ENCODE assay signal across 16 cellular contexts in genomic region chr4:162061214-162061613, GRCh38.
DNase-seq lines count a peak whose midpoint lies in the region; ATAC-seq and TF ChIP-seq lines count a peak whose summit lies in the region.
"Had no signal": no experiment of that assay in that cellular context is flagged by ENCODE, and none has a peak within 500 bp of the region (broad histone marks: within the 10 kb centered on the region; RNA-seq: fewer than 3 reads in every experiment).

No MANE protein-coding gene starts in this region.

- no peak for TF ChIP-seq CTCF in osteoblast (IDR thresholded peaks at IDR 0.05; ENCODE audit: extremely low read depth, low read depth, low read length)

- peak overlapping the region; percentile 77 for H3K27ac ChIP-seq in HUES64 (ENCODE audit: low read depth, low read length)
- H3K27ac ChIP-seq in osteoblast (ENCODE audit: low read depth, low read length), result no peak overlapping the region
- H3K27ac ChIP-seq: esophagus squamous epithelium, skin epidermis had no signal

- no peaks in the 10 kb centered on the region for H3K79me2 ChIP-seq in osteoblast (ENCODE audit: insufficient read depth, low read length)

- H3K4me3 ChIP-seq in HUES64 (ENCODE audit: low read length), result no peak overlapping the region
- no peak overlapping the region for H3K4me3 ChIP-seq in osteoblast (ENCODE audit: insufficient read depth, low read length)
- H3K4me3 ChIP-seq: esophagus squamous epithelium, HAP-1, skin epidermis had no signal

- H2AFZ ChIP-seq in osteoblast (ENCODE audit: low read length), result no peak overlapping the region

- no peaks in the 10 kb centered on the region for H3K27me3 ChIP-seq in HUES64 (ENCODE audit: insufficient read depth, low read length)
- no peaks in the 10 kb centered on the region for H3K27me3 ChIP-seq in osteoblast (ENCODE audit: insufficient read depth, low read length)
- H3K27me3 ChIP-seq: esophagus squamous epithelium had no signal

- H3K4me2 ChIP-seq in osteoblast (ENCODE audit: insufficient read depth, low read length), result no peak overlapping the region

- no peak overlapping the region for H3K9ac ChIP-seq in HUES64 (ENCODE audit: low read depth, low read length)

- DNase-seq in Daoy (ENCODE audit: low read depth), result peak; percentile 1
- DNase-seq in cerebellum (ENCODE audit: low spot score), result peak; percentile 27
- DNase-seq in kidney tubule cell (ENCODE audit: low spot score), result peak; percentile 46
- DNase-seq in osteoblast (ENCODE audit: insufficient read length, low spot score, missing footprints), result no peak
- no peak for DNase-seq in OCI-M2 (lab: John Stamatoyannopoulos, UW; ENCODE audit: unreplicated experiment)
- DNase-seq: activated CD8-positive, alpha-beta memory T cell treated with anti-CD3 and anti-CD28 coated beads for 24 hours; esophagus squamous epithelium; immature natural killer cell; NCI-H1048; NCI-H226; Right ventricle myocardium superior had no signal

- WGBS in HUES64, result 54% methylated on average over 2 of the region's 2 CpGs

- ATAC-seq in GM21390 (IDR thresholded peaks at IDR 0.05; ENCODE audit: unreplicated experiment) (no peak), HG03354 (IDR thresholded peaks at IDR 0.05; ENCODE audit: poor library complexity, severe bottlenecking, unreplicated experiment) (no peak)

- H3K36me3 ChIP-seq in HUES64 (ENCODE audit: insufficient read depth, low read length) (no peaks in the 10 kb centered on the region), osteoblast (ENCODE audit: insufficient read depth, low read length) (no peaks in the 10 kb centered on the region)
- H3K36me3 ChIP-seq: esophagus squamous epithelium, HAP-1 had no signal

- H3K4me1 ChIP-seq in HUES64 (ENCODE audit: insufficient read depth, low read length) (peaks cover 31% of the 10 kb centered on the region), osteoblast (ENCODE audit: insufficient read depth, low read length) (no peaks in the 10 kb centered on the region)
- H3K4me1 ChIP-seq: esophagus squamous epithelium, HAP-1 had no signal

- no peaks in the 10 kb centered on the region for H3K9me3 ChIP-seq in HUES64 (ENCODE audit: insufficient read depth, low read depth, low read length)
- peaks cover 2% of the 10 kb centered on the region for H3K9me3 ChIP-seq in osteoblast (ENCODE audit: low read depth, low read length)
- H3K9me3 ChIP-seq: esophagus squamous epithelium, HAP-1 had no signal

- no peaks in the 10 kb centered on the region for H4K20me1 ChIP-seq in osteoblast (ENCODE audit: insufficient read depth, low read length)

Comparison
In these comparisons a context has a peak if more than half of its experiments do, and no peak if none do; other contexts are left out.
1. DNase-seq: peak in Daoy (single experiment), cerebellum (single experiment) and kidney tubule cell (single experiment); none in osteoblast (single experiment) and OCI-M2 (single experiment).